Comparison of ENCODE assay signal across 8 cellular contexts in genomic region chr15:85707519-85708338, GRCh38.
DNase-seq lines count a peak whose midpoint lies in the region; ATAC-seq and TF ChIP-seq lines count a peak whose summit lies in the region.

No MANE protein-coding gene starts in this region.

- H3K27ac Mint-ChIP-seq in progenitor cell of endocrine pancreas = peak overlapping the region; percentile 98

- H3K9ac ChIP-seq in SK-N-SH = peak overlapping the region; percentile 16; the same call in 1 of the 2 replicates

- no peaks in the 10 kb centered on the region for H4K20me1 ChIP-seq in SK-N-SH (ENCODE audit: insufficient read depth)

- no peak overlapping the region for H2AFZ ChIP-seq in SK-N-SH (ENCODE audit: low read depth)

- peaks cover 53% of the 10 kb centered on the region for H3K4me1 Mint-ChIP-seq in progenitor cell of endocrine pancreas (ENCODE audit: low read depth)

- H3K9me3 Mint-ChIP-seq in progenitor cell of endocrine pancreas (ENCODE audit: low read depth) = no peaks in the 10 kb centered on the region

- H3K4me3 ChIP-seq in SK-N-SH (ENCODE audit: low read depth in 2 of 2, low read length in 1 of 2) (peak overlapping the region; percentile 21 to 38; a peak in 3 of 4 replicates), fibroblast of pulmonary artery (replicated peaks; ENCODE audit: low read depth, low read length) (peak overlapping the region; percentile 44)

- TF ChIP-seq CTCF in SK-N-SH (IDR thresholded peaks at IDR 0.05) (no peak), fibroblast of pulmonary artery (IDR thresholded peaks at IDR 0.05; ENCODE audit: low read length, missing control alignments) (no peak), progenitor cell of endocrine pancreas (IDR thresholded peaks at IDR 0.05; ENCODE audit: unreplicated experiment) (no peak)

- H3K36me3 Mint-ChIP-seq in progenitor cell of endocrine pancreas (ENCODE audit: insufficient read depth) = peaks cover 8% of the 10 kb centered on the region

- POLR2A ChIA-PET in SK-N-SH (lab: Yijun Ruan, JAX) = no interaction called here

- peak; percentile 16 for ATAC-seq in GM21786 (IDR thresholded peaks at IDR 0.05; ENCODE audit: unreplicated experiment)
- no peak for ATAC-seq in GM18861 (IDR thresholded peaks at IDR 0.05; ENCODE audit: unreplicated experiment)

- no peaks in the 10 kb centered on the region for H3K79me2 ChIP-seq in SK-N-SH (ENCODE audit: insufficient read depth)

- 49% methylated on average over 8 of the region's 8 CpGs for WGBS in SK-N-SH (ENCODE audit: low lambda C conversion rate)

- H3K9me2 ChIP-seq in SK-N-SH = no peaks in the 10 kb centered on the region

- H3K9me3 ChIP-seq in SK-N-SH = no peaks in the 10 kb centered on the region

- peak overlapping the region; percentile 52 for H3K4me3 Mint-ChIP-seq in progenitor cell of endocrine pancreas (ENCODE audit: low read depth)

- TF ChIP-seq EP300 in SK-N-SH (IDR thresholded peaks at IDR 0.05; ENCODE audit: borderline replicate concordance in 1 of 2, low read depth in 1 of 2, low read length in 1 of 2) = no peak

- H3F3A ChIP-seq in SK-N-SH (replicated peaks; ENCODE audit: insufficient read depth) = no peaks in the 10 kb centered on the region

- H3K36me3 ChIP-seq in SK-N-SH (replicated peaks in 1 of 2; ENCODE audit: control insufficient read depth in 1 of 2, insufficient read depth in 2 of 2, low read length in 1 of 2) = peaks cover 7 to 25% of the 10 kb centered on the region in 2 experiments

- CTCF ChIA-PET in SK-N-SH (lab: Yijun Ruan, JAX) = no interaction called here

- peaks cover 3 to 19% of the 10 kb centered on the region in 2 experiments; a peak in 3 of 4 replicates for H3K4me1 ChIP-seq in SK-N-SH (ENCODE audit: control insufficient read depth in 1 of 2, insufficient read depth in 2 of 2, low read depth in 1 of 2, low read length in 1 of 2)

- peak overlapping the region; percentile 37 to 73; a peak in 3 of 4 replicates for H3K27ac ChIP-seq in SK-N-SH (ENCODE audit: low read depth in 2 of 2, low read length in 1 of 2)

- no peaks in the 10 kb centered on the region for H3K27me3 ChIP-seq in SK-N-SH (ENCODE audit: insufficient read depth)

- TF ChIP-seq RAD21 in SK-N-SH (IDR thresholded peaks at IDR 0.05; ENCODE audit: low read length) = no peak

- peak overlapping the region; percentile 65 for H3K4me2 ChIP-seq in SK-N-SH

- H3K27me3 Mint-ChIP-seq in progenitor cell of endocrine pancreas = no peaks in the 10 kb centered on the region

- peak; percentile 17 for DNase-seq in DMS 273 treated with DMSO at 0.1 percent for 48 hours (lab: John Stamatoyannopoulos, UW)
- DNase-seq in SK-N-SH = peak; percentile 10
- DNase-seq in fibroblast of pulmonary artery (ENCODE audit: low read depth) = peak; percentile 71
- DNase-seq in progenitor cell of endocrine pancreas (ENCODE audit: low spot score, unreplicated experiment) = no peak
- DNase-seq in NCI-H2107 (lab: John Stamatoyannopoulos, UW) = no peak
- DNase-seq in NCI-H1930 (lab: John Stamatoyannopoulos, UW) = no peak

TF ChIP-seq in SK-N-SH, 30 proteins besides CTCF, POLR2A, EP300 and RAD21:
- TF ChIP-seq TCF12 (IDR thresholded peaks at IDR 0.05) = 0 out of 2 replicates have a peak, but pooled peaks have one; percentile 25
- TF ChIP-seq NRF1 (IDR thresholded peaks at IDR 0.05; ENCODE audit: low read depth, low read length) = no peak
TF ChIP-seq in SK-N-SH: peak in this region for 1.

Comparison
In these comparisons a context has a peak if more than half of its experiments do, and no peak if none do; other contexts are left out.
1. DNase-seq: peak in DMS 273 treated with DMSO at 0.1 percent for 48 hours (single experiment), SK-N-SH (single experiment) and fibroblast of pulmonary artery (single experiment); none in progenitor cell of endocrine pancreas (single experiment), NCI-H2107 (single experiment) and NCI-H1930 (0 of 2).